Comparison of ENCODE assay signal across 24 cellular contexts in the genomic region with DNA sequence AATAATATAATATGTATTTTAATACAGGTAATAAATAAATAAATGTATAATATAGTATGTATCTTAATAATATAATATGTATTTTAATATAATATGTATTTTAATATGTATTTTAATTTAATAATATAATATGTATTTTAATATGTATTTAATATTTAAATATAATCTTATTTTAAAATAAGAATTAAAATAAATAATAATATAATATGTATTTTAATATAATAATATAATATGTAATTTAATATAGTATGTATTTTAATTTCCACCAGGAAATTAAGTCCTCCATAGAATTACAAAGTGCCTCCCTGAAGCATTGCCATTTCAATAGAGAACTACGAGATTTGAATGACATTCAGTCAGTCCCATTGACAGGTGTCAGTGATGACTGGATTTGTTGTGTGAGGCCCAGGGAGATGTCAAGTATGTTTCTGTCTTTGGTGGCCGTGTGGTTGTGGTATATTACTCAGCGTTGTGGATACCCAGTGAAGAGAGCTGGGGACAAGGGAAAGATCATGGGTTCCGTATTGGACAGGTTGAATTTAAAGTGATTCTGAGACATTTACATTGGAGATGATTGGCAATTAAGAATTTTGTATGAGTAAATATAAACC. TPM values are rescaled to one million over a fixed set of nuclear protein-coding genes. Genes with fewer than 3 reads are reported as not detected.
"Had no signal": no experiment of that assay in that cellular context is flagged by ENCODE, and none has a peak within 500 bp of the region (broad histone marks: within the 10 kb centered on the region; RNA-seq: fewer than 3 reads in every experiment).

No MANE protein-coding gene starts in this region.

- H3K4me3 ChIP-seq: esophagus muscularis mucosa, lower lobe of right lung, spleen, thyroid gland had no signal

- H3K9me3 ChIP-seq: esophagus muscularis mucosa, lower lobe of right lung, spleen, thyroid gland had no signal

- ATAC-seq: activated CD4-positive, CD25-positive, alpha-beta regulatory T cell treated with anti-CD3 and anti-CD28 coated beads, Interleukin-2, amount 50 U/mL, for 24 hours; activated CD8-positive, alpha-beta T cell treated with anti-CD3 and anti-CD28 coated beads, Interleukin-2, amount 10 ng/mL, durations not matched to agents 7 days and 5 days; left colon; lower lobe of right lung; natural killer cell; sciatic nerve; T-cell had no signal

- H3K27me3 ChIP-seq: brain microvascular endothelial cell, esophagus muscularis mucosa, spleen, thyroid gland had no signal

- H3K36me3 ChIP-seq: brain microvascular endothelial cell, esophagus muscularis mucosa, lower lobe of right lung, spleen, thyroid gland had no signal

- DNase-seq: activated CD4-positive, alpha-beta T cell treated with anti-CD3 and anti-CD28 coated beads, Interleukin-2, amount 10 ng/mL, durations not matched to agents 7 days and 5 days; activated CD8-positive, alpha-beta T cell treated with anti-CD3 and anti-CD28 coated beads, Interleukin-2, amount 10 ng/mL, durations not matched to agents 7 days and 5 days; activated effector memory CD4-positive, alpha-beta T cell treated with anti-CD3 and anti-CD28 coated beads, Interleukin-2, amount 50 U/mL, for 16 hours; activated naive CD4-positive, alpha-beta T cell treated with anti-CD3 and anti-CD28 coated beads, Interleukin-2, amount 50 U/mL, for 16 hours; activated T-cell treated with anti-CD3 and anti-CD28 coated beads, Interleukin-2, amount 50 U/mL, for 24 hours; aorta; brain microvascular endothelial cell; effector CD4-positive, alpha-beta T cell; hippocampal formation; left colon; lower lobe of right lung; natural killer cell; spleen; stimulated activated naive CD4-positive, alpha-beta T cell; T-cell; thyroid gland had no signal

- FAIRE-seq: islet of Langerhans had no signal

- H3K4me1 ChIP-seq: esophagus muscularis mucosa, lower lobe of right lung, spleen, thyroid gland had no signal

- H3K27ac ChIP-seq: brain microvascular endothelial cell, esophagus muscularis mucosa, lower lobe of right lung, spleen, thyroid gland had no signal

RNA-seq across cellular contexts. Expression of a gene that starts 14.2 kb away (rescaled TPM):
- total RNA-seq: activated CD4-positive, alpha-beta T cell treated with anti-CD3 and anti-CD28 coated beads, Interleukin-2, amount 10 ng/mL, durations not matched to agents 7 days and 5 days; activated CD8-positive, alpha-beta T cell treated with anti-CD3 and anti-CD28 coated beads, Interleukin-2, amount 10 ng/mL, durations not matched to agents 7 days and 5 days; endothelial cell of umbilical vein; esophagus muscularis mucosa; glomerular endothelial cell; left colon; lower lobe of right lung; mesenteric fat pad; natural killer cell; sciatic nerve; spleen; T-cell; thyroid gland; ureter had no signal
- polyA plus RNA-seq: spleen had no signal

RNA-seq across cellular contexts. Expression of a gene that starts 42.0 kb away (rescaled TPM):
- total RNA-seq: activated CD4-positive, alpha-beta T cell treated with anti-CD3 and anti-CD28 coated beads, Interleukin-2, amount 10 ng/mL, durations not matched to agents 7 days and 5 days; activated CD8-positive, alpha-beta T cell treated with anti-CD3 and anti-CD28 coated beads, Interleukin-2, amount 10 ng/mL, durations not matched to agents 7 days and 5 days; aorta; endothelial cell of umbilical vein; esophagus muscularis mucosa; glomerular endothelial cell; left colon; mesenteric fat pad; spleen; thyroid gland; ureter had no signal
- polyA plus RNA-seq: endothelial cell of umbilical vein had no signal
